In genomic region chr16:50665128-50665878, GRCh38 we compare ENCODE assay signal across 8 cellular contexts. TPM values are rescaled to one million over a fixed set of nuclear protein-coding genes. Genes with fewer than 3 reads are reported as not detected.
DNase-seq lines count a peak whose midpoint lies in the region; ATAC-seq, FAIRE-seq and TF ChIP-seq lines count a peak whose summit lies in the region.

No MANE protein-coding gene starts in this region.

- H3K4me2 ChIP-seq in neuronal stem cell (ENCODE audit: insufficient read depth, low read length, poor library complexity, severe bottlenecking): peak overlapping the region; percentile 59

- peak; percentile 88 for FAIRE-seq in G401.6 (lab: Jason Lieb, UNC)

- H3K36me3 ChIP-seq in HUES48 (ENCODE audit: control insufficient read depth, insufficient read depth, low read length) (no peaks in the 10 kb centered on the region), RWPE2 (ENCODE audit: low read depth) (no peaks in the 10 kb centered on the region), gastroesophageal sphincter (no peaks in the 10 kb centered on the region), neuronal stem cell (replicated peaks in 1 of 2; ENCODE audit: control insufficient read depth in 2 of 2, insufficient read depth in 2 of 2, low read length in 2 of 2) (no peaks in the 10 kb centered on the region)

- H3K4me1 ChIP-seq in HUES48 (ENCODE audit: control insufficient read depth, insufficient read depth, low read length) (no peaks in the 10 kb centered on the region), RWPE2 (ENCODE audit: insufficient read depth, poor library complexity, severe bottlenecking) (no peaks in the 10 kb centered on the region), gastroesophageal sphincter (peaks cover 0 to 35% (median 5%) of the 10 kb centered on the region in 3 donors), neuronal stem cell (ENCODE audit: control insufficient read depth in 2 of 2, insufficient read depth in 1 of 2, low read depth in 1 of 2, low read length in 2 of 2) (peaks cover 3 to 10% of the 10 kb centered on the region in 2 donors)

- no peaks in the 10 kb centered on the region; the same call in none of the 2 replicates for H3K27me3 ChIP-seq in HUES48 (ENCODE audit: control insufficient read depth, insufficient read depth, low read length)
- no peaks in the 10 kb centered on the region for H3K27me3 ChIP-seq in RWPE2 (ENCODE audit: insufficient read depth, poor library complexity, severe bottlenecking)
- H3K27me3 ChIP-seq in gastroesophageal sphincter: no peaks in the 10 kb centered on the region
- H3K27me3 ChIP-seq in neuronal stem cell (ENCODE audit: control insufficient read depth in 3 of 3, insufficient read depth in 3 of 3, low read depth in 1 of 3, low read length in 3 of 3): no peaks in the 10 kb centered on the region

- no peak overlapping the region for H2BK120ac ChIP-seq in neuronal stem cell (ENCODE audit: low read depth, low read length)

- H3K9me3 ChIP-seq in HUES48 (ENCODE audit: control insufficient read depth, insufficient read depth, low read length): no peaks in the 10 kb centered on the region
- H3K9me3 ChIP-seq in RWPE2 (ENCODE audit: severe bottlenecking): no peaks in the 10 kb centered on the region
- no peaks in the 10 kb centered on the region for H3K9me3 ChIP-seq in gastroesophageal sphincter
- peaks cover 5% of the 10 kb centered on the region in 2 donors for H3K9me3 ChIP-seq in neuronal stem cell (replicated peaks in 1 of 2; ENCODE audit: control insufficient read depth in 2 of 2, insufficient read depth in 1 of 2, low read depth in 1 of 2, low read length in 2 of 2)

- H3K18ac ChIP-seq in neuronal stem cell (ENCODE audit: low read length): peak overlapping the region; percentile 90

- H3K4ac ChIP-seq in neuronal stem cell (ENCODE audit: low read length): no peak overlapping the region

- H3K27me3 Mint-ChIP-seq in stimulated activated naive CD8-positive, alpha-beta T cell treated with anti-CD3 and anti-CD28 coated beads, Interleukin-15, amount 100 ng/mL, for 72 hours: no peaks in the 10 kb centered on the region

- H3K9me3 Mint-ChIP-seq in stimulated activated naive CD8-positive, alpha-beta T cell treated with anti-CD3 and anti-CD28 coated beads, Interleukin-15, amount 100 ng/mL, for 72 hours: no peaks in the 10 kb centered on the region

- H3K79me1 ChIP-seq in neuronal stem cell (ENCODE audit: low read depth, low read length): no peaks in the 10 kb centered on the region

- H2BK12ac ChIP-seq in neuronal stem cell (ENCODE audit: low read length): no peak overlapping the region

- peak; percentile 95 for TF ChIP-seq CTCF in RWPE2 (IDR thresholded peaks at IDR 0.05; ENCODE audit: poor library complexity, severe bottlenecking)
- peak in 3 of 4 experiments; percentile 93 for TF ChIP-seq CTCF in gastroesophageal sphincter (IDR thresholded peaks at IDR 0.05)

- no peak for TF ChIP-seq EP300 in gastroesophageal sphincter (IDR thresholded peaks at IDR 0.05)

- H3K27ac ChIP-seq in HUES48 (ENCODE audit: low read depth, low read length): no peak overlapping the region
- no peak overlapping the region for H3K27ac ChIP-seq in RWPE2 (ENCODE audit: poor library complexity, severe bottlenecking)
- peak overlapping the region; percentile 15 to 84 (median 76) for H3K27ac ChIP-seq in gastroesophageal sphincter
- no peak overlapping the region for H3K27ac ChIP-seq in neuronal stem cell (replicated peaks; ENCODE audit: low read length)

- no peak overlapping the region for H2BK15ac ChIP-seq in neuronal stem cell (ENCODE audit: low read length)

- WGBS in gastroesophageal sphincter (ENCODE audit: low coverage in 1 of 2), 2 donors: 11 to 15% methylated on average over 18 to 22 of the region's 40 CpGs
- WGBS in neuronal stem cell (ENCODE audit: extremely low coverage in 2 of 2, insufficient read length in 2 of 2, insufficient replicate concordance in 1 of 2), 2 donors: no CpG with 5 or more reads among the region's 40 CpGs

- H3K4me3 ChIP-seq in HUES48 (ENCODE audit: low read depth, low read length) (peak overlapping the region; percentile 56), RWPE2 (ENCODE audit: severe bottlenecking) (peak overlapping the region; percentile 17), gastroesophageal sphincter (peak overlapping the region; percentile 52 to 55), neuronal stem cell (ENCODE audit: low read length in 2 of 2) (peak overlapping the region in 1 of 2 donors; percentile 47)

- ATAC-seq in RWPE2 (ENCODE audit: low read depth): peak; percentile 86
- peak; percentile 86 for ATAC-seq in gastroesophageal sphincter
- peak; percentile 56 for ATAC-seq in stimulated activated naive CD8-positive, alpha-beta T cell treated with anti-CD3 and anti-CD28 coated beads, Interleukin-15, amount 100 ng/mL, for 72 hours
- ATAC-seq in HG02973 (IDR thresholded peaks at IDR 0.05; ENCODE audit: unreplicated experiment): no peak

- peak overlapping the region; percentile 91 for H2AFZ ChIP-seq in neuronal stem cell (ENCODE audit: low read length)

- no peak overlapping the region for H3K14ac ChIP-seq in neuronal stem cell (ENCODE audit: low read length)

- H3K4me3 Mint-ChIP-seq in stimulated activated naive CD8-positive, alpha-beta T cell treated with anti-CD3 and anti-CD28 coated beads, Interleukin-15, amount 100 ng/mL, for 72 hours: peak overlapping the region; percentile 70 to 81

- H2AK5ac ChIP-seq in neuronal stem cell (ENCODE audit: low read depth, low read length): no peak overlapping the region

- no peak for TF ChIP-seq POLR2A in gastroesophageal sphincter (IDR thresholded peaks at IDR 0.05)

- no peak overlapping the region for H4K8ac ChIP-seq in neuronal stem cell (ENCODE audit: low read depth, low read length)

- peak overlapping the region; percentile 57 to 95 for H3K27ac Mint-ChIP-seq in stimulated activated naive CD8-positive, alpha-beta T cell treated with anti-CD3 and anti-CD28 coated beads, Interleukin-15, amount 100 ng/mL, for 72 hours

- no peak overlapping the region for H4K91ac ChIP-seq in neuronal stem cell (ENCODE audit: low read depth, low read length, poor library complexity)

- peaks cover 36% of the 10 kb centered on the region for H3K4me1 Mint-ChIP-seq in stimulated activated naive CD8-positive, alpha-beta T cell treated with anti-CD3 and anti-CD28 coated beads, Interleukin-15, amount 100 ng/mL, for 72 hours

- H3K23ac ChIP-seq in neuronal stem cell (ENCODE audit: low read depth, low read length, poor library complexity): no peak overlapping the region

- no peak overlapping the region for H2BK5ac ChIP-seq in neuronal stem cell (ENCODE audit: low read length)

- H3K9ac ChIP-seq in HUES48 (ENCODE audit: low read depth, low read length) (0 out of 2 replicates have a peak overlapping the region, but pooled peaks have one; percentile 16), neuronal stem cell (ENCODE audit: low read depth, low read length, poor library complexity) (peak overlapping the region; percentile 33)

- DNase-seq in RWPE2 (ENCODE audit: low spot score) (no peak), neuronal stem cell (ENCODE audit: low spot score) (peak; percentile 71)
- DNase-seq in activated naive CD4-positive, alpha-beta T cell treated with Interleukin-2 at 50 U/mL for 16 hours: peak; percentile 82
- DNase-seq in stimulated activated naive CD8-positive, alpha-beta T cell treated with anti-CD3 and anti-CD28 coated beads, Interleukin-15, amount 100 ng/mL, for 72 hours: peak; percentile 74 to 79

RNA-seq across cellular contexts. Expression of gene SNX20, which starts 15.8 kb away (rescaled TPM):
- 1 to 10 TPM in 3 of 4 donors, under 1 TPM in 1; 0.84 to 1.8 (median 1.0) TPM for total RNA-seq in gastroesophageal sphincter
- polyA plus RNA-seq in neuronal stem cell (2013, experiment 1 of 2): not detected
- polyA plus RNA-seq in neuronal stem cell (2013, experiment 2 of 2): not detected

RNA-seq across cellular contexts. Expression of gene NOD2, which starts 28.1 kb away (rescaled TPM):
- 1 to 10 TPM in 3 of 4 donors, under 1 TPM in 1; 0.82 to 5.9 (median 3.5) TPM for total RNA-seq in gastroesophageal sphincter
- 0.14 TPM for polyA plus RNA-seq in neuronal stem cell (2013, experiment 1 of 2)
- polyA plus RNA-seq in neuronal stem cell (2013, experiment 2 of 2): 0.06 TPM

Comparison
In these comparisons a context has a peak if more than half of its experiments do, and no peak if none do; other contexts are left out.
1. H3K27ac ChIP-seq: peak in gastroesophageal sphincter (4 of 4); none in HUES48 (single experiment), RWPE2 (single experiment) and neuronal stem cell (single experiment).